In genomic region chr12:121796855-121797751, GRCh38 we compare ENCODE assay signal across 1 cellular context.
TF ChIP-seq lines count a peak whose summit lies in the region.

No MANE protein-coding gene starts in this region.

TF ChIP-seq in HepG2, 621 proteins besides CTCF, POLR2A, EP300 and RAD21 (continued from another document and continues in another):
- TF ChIP-seq HMGXB4 (CRISPR knock-in tag; IDR thresholded peaks at IDR 0.05; ENCODE audit: borderline replicate concordance in 1 of 2, low read depth in 1 of 2) (peak; percentile 78 to 87; a peak in 3 of 4 replicates), ZNF768 (CRISPR knock-in tag; IDR thresholded peaks at IDR 0.05) (peak; percentile 72), ZNF451 (CRISPR knock-in tag; IDR thresholded peaks at IDR 0.05) (no peak), PHF8 (CRISPR knock-in tag; IDR thresholded peaks at IDR 0.05) (peak; percentile 65), POGZ (CRISPR knock-in tag; IDR thresholded peaks at IDR 0.05) (peak; percentile 17; the same call in 1 of the 2 replicates), FOXK1 (CRISPR knock-in tag; IDR thresholded peaks at IDR 0.05; ENCODE audit: borderline replicate concordance, low read depth) (peak; percentile 67; the same call in 1 of the 2 replicates), PREB (CRISPR knock-in tag; IDR thresholded peaks at IDR 0.05) (no peak), ZNF407 (CRISPR knock-in tag; IDR thresholded peaks at IDR 0.05; ENCODE audit: not compliant biosample characterization) (no peak), NFATC3 (CRISPR knock-in tag; IDR thresholded peaks at IDR 0.05) (no peak), KDM4B (CRISPR knock-in tag; IDR thresholded peaks at IDR 0.05) (no peak; the same call in 1 of the 2 replicates), MAZ (IDR thresholded peaks at IDR 0.05; ENCODE audit: borderline replicate concordance, low read depth, low read length) (0 out of 2 replicates have a peak, but pooled peaks have one; percentile 49), MAZ (CRISPR knock-in tag; IDR thresholded peaks at IDR 0.05; ENCODE audit: low read depth) (peak; percentile 86; the same call in 1 of the 2 replicates), ZBTB2 (CRISPR knock-in tag; IDR thresholded peaks at IDR 0.05; ENCODE audit: low read depth) (no peak; the same call in 1 of the 2 replicates), SOX6 (IDR thresholded peaks at IDR 0.05) (no peak), SOX6 (CRISPR knock-in tag; IDR thresholded peaks at IDR 0.05) (peak; percentile 65), NKX3-1 (CRISPR knock-in tag; IDR thresholded peaks at IDR 0.05) (no peak), ZNF772 (CRISPR knock-in tag; IDR thresholded peaks at IDR 0.05) (peak; percentile 94), BRD4 (CRISPR knock-in tag; IDR thresholded peaks at IDR 0.05) (0 out of 2 replicates have a peak, but pooled peaks have one; percentile 57), HOMEZ (CRISPR knock-in tag; IDR thresholded peaks at IDR 0.05; ENCODE audit: low read depth) (peak; percentile 40; the same call in 1 of the 2 replicates), ZNF660 (CRISPR knock-in tag; IDR thresholded peaks at IDR 0.05; ENCODE audit: borderline replicate concordance, low read depth) (no peak), GPBP1L1 (CRISPR knock-in tag; IDR thresholded peaks at IDR 0.05) (no peak), RFXANK (CRISPR knock-in tag; IDR thresholded peaks at IDR 0.05) (peak; percentile 36; the same call in 1 of the 2 replicates), RELA (CRISPR knock-in tag; IDR thresholded peaks at IDR 0.05) (no peak), ZNF563 (CRISPR knock-in tag; IDR thresholded peaks at IDR 0.05) (no peak), RFX3 (CRISPR knock-in tag; IDR thresholded peaks at IDR 0.05) (no peak), ZNF383 (CRISPR knock-in tag; IDR thresholded peaks at IDR 0.05; ENCODE audit: borderline replicate concordance) (no peak), HOXD1 (CRISPR knock-in tag; IDR thresholded peaks at IDR 0.05) (peak; percentile 66; the same call in 1 of the 2 replicates), PCBP1 (IDR thresholded peaks at IDR 0.05; ENCODE audit: borderline replicate concordance, low read depth, low read length) (no peak), ZNF225 (CRISPR knock-in tag; IDR thresholded peaks at IDR 0.05) (no peak), ZNF44 (CRISPR knock-in tag; IDR thresholded peaks at IDR 0.05) (no peak), HOXA5 (CRISPR knock-in tag; IDR thresholded peaks at IDR 0.05) (0 out of 2 replicates have a peak, but pooled peaks have one; percentile 36), YEATS4 (CRISPR knock-in tag; IDR thresholded peaks at IDR 0.05; ENCODE audit: borderline replicate concordance) (peak; percentile 88; the same call in 1 of the 2 replicates), ARID4A (CRISPR knock-in tag; IDR thresholded peaks at IDR 0.05; ENCODE audit: borderline replicate concordance) (peak; percentile 81; the same call in 1 of the 2 replicates), GATAD2A (CRISPR knock-in tag; IDR thresholded peaks at IDR 0.05) (peak; percentile 60), USF2 (IDR thresholded peaks at IDR 0.05; ENCODE audit: low read depth, low read length) (0 out of 2 replicates have a peak, but pooled peaks have one; percentile 39), USF2 (CRISPR knock-in tag; IDR thresholded peaks at IDR 0.05; ENCODE audit: borderline replicate concordance) (no peak), TCF7L2 (IDR thresholded peaks at IDR 0.05; ENCODE audit: low read depth, low read length) (no peak), ZNF235 (CRISPR knock-in tag; IDR thresholded peaks at IDR 0.05; ENCODE audit: borderline replicate concordance) (no peak), ZNF337 (CRISPR knock-in tag; IDR thresholded peaks at IDR 0.05; ENCODE audit: borderline replicate concordance, low read depth) (no peak)
